In the genomic region with DNA sequence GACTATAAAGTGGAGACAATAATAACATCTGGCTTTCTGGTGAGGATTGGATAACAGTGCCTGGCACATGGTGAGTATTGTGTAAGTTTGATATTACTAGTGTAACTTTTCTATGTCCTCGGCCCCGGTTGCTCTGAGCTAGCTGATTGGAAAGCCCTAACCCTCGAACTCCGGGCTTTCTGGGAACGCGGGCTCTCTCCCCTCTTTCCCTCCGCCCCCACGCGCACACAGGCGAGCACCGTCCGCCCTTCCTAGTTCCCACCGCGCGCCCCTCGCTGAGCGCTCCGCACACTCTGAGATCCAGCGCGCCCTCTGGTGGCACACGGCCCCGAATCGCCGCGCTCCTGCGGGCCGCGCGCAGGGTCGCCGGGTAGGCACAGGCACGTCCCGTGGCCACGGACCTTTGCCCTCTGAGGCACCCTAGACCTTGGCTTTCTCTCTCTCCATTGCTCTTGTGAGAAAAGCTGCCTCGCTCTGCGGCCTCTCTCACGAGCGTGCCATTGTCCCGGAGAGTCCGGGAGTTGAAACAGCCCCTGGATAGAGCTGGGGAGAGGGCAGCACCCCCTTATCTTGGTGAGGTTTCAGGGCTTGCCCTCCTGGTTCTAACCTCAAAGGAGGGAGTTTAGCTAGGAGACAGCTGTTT, we compare ENCODE assay signal across 8 cellular contexts.
A peak's percentile ranks its signal among the peaks of the same experiment; 100 is the strongest.
DNase-seq lines count a peak whose midpoint lies in the region; ATAC-seq and TF ChIP-seq lines count a peak whose summit lies in the region.

No MANE protein-coding gene starts in this region.

- in situ Hi-C loops in KBM-7 (cut with MboI; ENCODE audit: low pct_unique_long_range_greater_than_20kb, low sequenced_read_pairs) (loop anchor here (25.0 kb wide), 1 partner anchor 315 kb away; no protein-coding TSS in a partner anchor), astrocyte of the spinal cord (cut with HindIII; ENCODE audit: low sequenced_read_pairs) (no loop called here)

- TF ChIP-seq CTCF in GM12864 (IDR thresholded peaks at IDR 0.05; ENCODE audit: low read depth, low read length, missing control alignments): peak; percentile 75
- peak; percentile 78 for TF ChIP-seq CTCF in astrocyte of the spinal cord (IDR thresholded peaks at IDR 0.05; ENCODE audit: low read depth, low read length)

- H3K4me3 ChIP-seq in GM12864 (ENCODE audit: low read depth, low read length) (no peak overlapping the region), astrocyte of the spinal cord (ENCODE audit: low read depth, low read length) (no peak overlapping the region)

- DNase-seq in GM12864 (ENCODE audit: low read depth) (no peak), KBM-7 (peak; percentile 65), T-helper 2 cell (peak in 4 of 5 experiments; percentile 13 to 46 (median 18)), astrocyte of the spinal cord (ENCODE audit: low read depth, low spot score) (peak; percentile 23), iPS-NIHi7 (ENCODE audit: extremely low spot score) (peak; percentile 93), OCI-M2 (lab: John Stamatoyannopoulos, UW; ENCODE audit: unreplicated experiment) (no peak)
- peak; percentile 46 for DNase-seq in stimulated activated CD4-positive, alpha-beta T cell treated with anti-CD3 and anti-CD28 coated beads, Interleukin-1b, Interleukin-23, amount 100 ng/mL, for 48 hours

- no peak for ATAC-seq in HG03565 (IDR thresholded peaks at IDR 0.05; ENCODE audit: unreplicated experiment)

Comparison
In these comparisons a context has a peak if more than half of its experiments do, and no peak if none do; other contexts are left out.
1. DNase-seq: peak in KBM-7 (single experiment), T-helper 2 cell (4 of 5), astrocyte of the spinal cord (single experiment), iPS-NIHi7 (single experiment) and stimulated activated CD4-positive, alpha-beta T cell treated with anti-CD3 and anti-CD28 coated beads, Interleukin-1b, Interleukin-23, amount 100 ng/mL, for 48 hours (single experiment); none in GM12864 (single experiment) and OCI-M2 (single experiment).